8 cellular contexts compared by ENCODE assay signal in genomic region chr2:150133623-150134022, GRCh38.
DNase-seq lines count a peak whose midpoint lies in the region; ATAC-seq and TF ChIP-seq lines count a peak whose summit lies in the region.

No MANE protein-coding gene starts in this region.

- peaks cover 1% of the 10 kb centered on the region for H3K9me3 Mint-ChIP-seq in activated CD8-positive, alpha-beta T cell treated with anti-CD3 and anti-CD28 coated beads for 36 hours
- no peaks in the 10 kb centered on the region for H3K9me3 Mint-ChIP-seq in activated CD8-positive, alpha-beta T cell treated with anti-CD3 and anti-CD28 coated beads, Interleukin-2, amount 10 ng/mL, durations not matched to agents 7 days and 5 days (ENCODE audit: insufficient read depth)

- no peak for TF ChIP-seq CTCF in activated CD8-positive, alpha-beta T cell treated with anti-CD3 and anti-CD28 coated beads for 36 hours (IDR thresholded peaks at IDR 0.05)
- TF ChIP-seq CTCF in foreskin fibroblast (IDR thresholded peaks at IDR 0.05; ENCODE audit: low read depth, low read length), result no peak

- CTCF ChIA-PET in activated CD8-positive, alpha-beta T cell treated with anti-CD3 and anti-CD28 coated beads for 36 hours (lab: Charles Lee), result interaction anchor here (1.3 kb wide), 1 partner anchor 25 kb away, joined by 3 read pairs; no protein-coding TSS in a partner anchor
- CTCF ChIA-PET in activated CD8-positive, alpha-beta T cell treated with anti-CD3 and anti-CD28 coated beads, Interleukin-2, amount 10 ng/mL, durations not matched to agents 7 days and 5 days (lab: Charles Lee), result no interaction called here

- peak; percentile 89 for ATAC-seq in activated CD8-positive, alpha-beta T cell treated with anti-CD3 and anti-CD28 coated beads for 36 hours
- ATAC-seq in activated CD8-positive, alpha-beta T cell treated with anti-CD3 and anti-CD28 coated beads, Interleukin-2, amount 10 ng/mL, durations not matched to agents 7 days and 5 days, result no peak
- peak; percentile 98 for ATAC-seq in HG02852 (IDR thresholded peaks at IDR 0.05; ENCODE audit: unreplicated experiment)

- H3K36me3 Mint-ChIP-seq in activated CD8-positive, alpha-beta T cell treated with anti-CD3 and anti-CD28 coated beads for 36 hours (ENCODE audit: low read depth), result no peaks in the 10 kb centered on the region
- H3K36me3 Mint-ChIP-seq in activated CD8-positive, alpha-beta T cell treated with anti-CD3 and anti-CD28 coated beads, Interleukin-2, amount 10 ng/mL, durations not matched to agents 7 days and 5 days (ENCODE audit: low read depth), result no peaks in the 10 kb centered on the region

- DNase-seq in activated CD8-positive, alpha-beta T cell treated with anti-CD3 and anti-CD28 coated beads for 36 hours, result peak; percentile 23
- no peak for DNase-seq in activated CD8-positive, alpha-beta T cell treated with anti-CD3 and anti-CD28 coated beads, Interleukin-2, amount 10 ng/mL, durations not matched to agents 7 days and 5 days
- DNase-seq in NCI-H748 treated with DMSO at 0.1 percent for 48 hours (lab: John Stamatoyannopoulos, UW) (peak; percentile 17), foreskin fibroblast (peak; percentile 85 to 91), CD1c-positive myeloid dendritic cell (ENCODE audit: extremely low spot score) (no peak), DMS79 (lab: John Stamatoyannopoulos, UW) (no peak), hippocampal formation (lab: John Stamatoyannopoulos, UW) (no peak)

- intact Hi-C loops in activated CD8-positive, alpha-beta T cell treated with anti-CD3 and anti-CD28 coated beads for 36 hours (cut with micrococcal nuclease), result no loop called here

- no peak overlapping the region for H3K27ac Mint-ChIP-seq in activated CD8-positive, alpha-beta T cell treated with anti-CD3 and anti-CD28 coated beads for 36 hours
- no peak overlapping the region for H3K27ac Mint-ChIP-seq in activated CD8-positive, alpha-beta T cell treated with anti-CD3 and anti-CD28 coated beads, Interleukin-2, amount 10 ng/mL, durations not matched to agents 7 days and 5 days

- no peak overlapping the region for H3K4me3 Mint-ChIP-seq in activated CD8-positive, alpha-beta T cell treated with anti-CD3 and anti-CD28 coated beads for 36 hours
- no peak overlapping the region for H3K4me3 Mint-ChIP-seq in activated CD8-positive, alpha-beta T cell treated with anti-CD3 and anti-CD28 coated beads, Interleukin-2, amount 10 ng/mL, durations not matched to agents 7 days and 5 days

- POLR2A ChIA-PET in activated CD8-positive, alpha-beta T cell treated with anti-CD3 and anti-CD28 coated beads for 36 hours (lab: Charles Lee), result no interaction called here
- POLR2A ChIA-PET in activated CD8-positive, alpha-beta T cell treated with anti-CD3 and anti-CD28 coated beads, Interleukin-2, amount 10 ng/mL, durations not matched to agents 7 days and 5 days (lab: Charles Lee), result no interaction called here

- H3K4me3 ChIP-seq in foreskin fibroblast (ENCODE audit: low read depth in 1 of 2, low read length in 2 of 2), result no peak overlapping the region

- H3K27me3 Mint-ChIP-seq in activated CD8-positive, alpha-beta T cell treated with anti-CD3 and anti-CD28 coated beads for 36 hours, result no peaks in the 10 kb centered on the region
- H3K27me3 Mint-ChIP-seq in activated CD8-positive, alpha-beta T cell treated with anti-CD3 and anti-CD28 coated beads, Interleukin-2, amount 10 ng/mL, durations not matched to agents 7 days and 5 days (ENCODE audit: low read depth), result no peaks in the 10 kb centered on the region

- no peaks in the 10 kb centered on the region for H3K4me1 Mint-ChIP-seq in activated CD8-positive, alpha-beta T cell treated with anti-CD3 and anti-CD28 coated beads for 36 hours (ENCODE audit: low read depth)
- H3K4me1 Mint-ChIP-seq in activated CD8-positive, alpha-beta T cell treated with anti-CD3 and anti-CD28 coated beads, Interleukin-2, amount 10 ng/mL, durations not matched to agents 7 days and 5 days (ENCODE audit: low read depth), result no peaks in the 10 kb centered on the region

Comparison
In these comparisons a context has a peak if more than half of its experiments do, and no peak if none do; other contexts are left out.
1. DNase-seq: peak in activated CD8-positive, alpha-beta T cell treated with anti-CD3 and anti-CD28 coated beads for 36 hours (single experiment), NCI-H748 treated with DMSO at 0.1 percent for 48 hours (single experiment) and foreskin fibroblast (2 of 2); none in activated CD8-positive, alpha-beta T cell treated with anti-CD3 and anti-CD28 coated beads, Interleukin-2, amount 10 ng/mL, durations not matched to agents 7 days and 5 days (single experiment), CD1c-positive myeloid dendritic cell (single experiment), DMS79 (single experiment) and hippocampal formation (0 of 2).